ENCODE assay signal across 6 cellular contexts in genomic region chr2:6369266-6369665, GRCh38.
"Had no signal": no experiment of that assay in that cellular context is flagged by ENCODE, and none has a peak within 500 bp of the region (broad histone marks: within the 10 kb centered on the region; RNA-seq: fewer than 3 reads in every experiment).

No MANE protein-coding gene starts in this region.

- H3K9ac ChIP-seq: GM23248 had no signal

- H3K4me1 ChIP-seq: HAP-1 had no signal

- H3K4me3 ChIP-seq: GM23248, HAP-1 had no signal

- FAIRE-seq: HTR-8/SVneo had no signal

- H2AFZ ChIP-seq: GM23248 had no signal

- H3K36me3 ChIP-seq: HAP-1 had no signal

- H3K27ac ChIP-seq: GM23248 had no signal

- DNase-seq: GM23248, GOT3, H7, HFFc6 had no signal
